24 cellular contexts compared by ENCODE assay signal in genomic region chr5:122263352-122264030, GRCh38. TPM values are rescaled to one million over a fixed set of nuclear protein-coding genes. Genes with fewer than 3 reads are reported as not detected.
DNase-seq lines count a peak whose midpoint lies in the region; ATAC-seq, FAIRE-seq and TF ChIP-seq lines count a peak whose summit lies in the region.
"Had no signal": no experiment of that assay in that cellular context is flagged by ENCODE, and none has a peak within 500 bp of the region (broad histone marks: within the 10 kb centered on the region; RNA-seq: fewer than 3 reads in every experiment).

No MANE protein-coding gene starts in this region.

- CTCF ChIA-PET in HEK293T (lab: Yijun Ruan, JAX), result no interaction called here

- no peaks in the 10 kb centered on the region for H3K36me3 ChIP-seq in ACC112 (ENCODE audit: insufficient read depth, low read length)
- H3K36me3 ChIP-seq in bronchial epithelial cell (ENCODE audit: control insufficient read depth, insufficient read depth, low read length), result no peaks in the 10 kb centered on the region
- no peaks in the 10 kb centered on the region for H3K36me3 ChIP-seq in mesenchymal stem cell (ENCODE audit: control insufficient read depth in 1 of 2, insufficient read depth in 2 of 2, low read depth in 1 of 2, low read length in 2 of 2)
- H3K36me3 ChIP-seq in breast epithelium, result no peaks in the 10 kb centered on the region
- H3K36me3 ChIP-seq: right atrium auricular region had no signal

- TF ChIP-seq CTCF in bronchial epithelial cell (IDR thresholded peaks at IDR 0.05; ENCODE audit: insufficient read depth, low read length, severe bottlenecking) (no peak), breast epithelium (IDR thresholded peaks at IDR 0.05) (no peak)

- no peak overlapping the region for H2BK120ac ChIP-seq in mesenchymal stem cell (ENCODE audit: low read depth, low read length)

- H4K91ac ChIP-seq in mesenchymal stem cell (ENCODE audit: low read length), result no peak overlapping the region

- H4K8ac ChIP-seq in mesenchymal stem cell (ENCODE audit: low read length), result no peak overlapping the region

- FAIRE-seq in bronchial epithelial cell (lab: Jason Lieb, UNC), result no peak
- FAIRE-seq: H54 had no signal

- H2AFZ ChIP-seq in ACC112 (ENCODE audit: low read length, unreplicated experiment) (no peak overlapping the region), mesenchymal stem cell (ENCODE audit: low read depth, low read length) (no peak overlapping the region)

- POLR2A ChIA-PET in HEK293T (lab: Yijun Ruan, JAX), result no interaction called here

- H3K27me3 ChIP-seq in ACC112 (ENCODE audit: insufficient read depth, low read length) (no peaks in the 10 kb centered on the region), bronchial epithelial cell (ENCODE audit: control insufficient read depth, insufficient read depth, low read length) (no peaks in the 10 kb centered on the region), mesenchymal stem cell (ENCODE audit: control insufficient read depth in 1 of 2, insufficient read depth in 1 of 2, low read length in 2 of 2) (no peaks in the 10 kb centered on the region), breast epithelium (no peaks in the 10 kb centered on the region)
- H3K27me3 ChIP-seq: right atrium auricular region had no signal

- no peak overlapping the region for H3K23ac ChIP-seq in mesenchymal stem cell (ENCODE audit: low read length in 2 of 2)

- H2BK5ac ChIP-seq in mesenchymal stem cell (ENCODE audit: low read depth, low read length, poor library complexity, severe bottlenecking), result no peak overlapping the region

- DNase-seq in LHCN-M2 (ENCODE audit: low read depth) (peak; percentile 12), bronchial epithelial cell (ENCODE audit: low read depth) (peak; percentile 13), mesenchymal stem cell (peak; percentile 55), breast epithelium (ENCODE audit: low spot score in 2 of 2) (no peak), HEK293T (ENCODE audit: extremely low spot score) (no peak)
- no peak for DNase-seq in activated effector memory CD4-positive, alpha-beta T cell treated with Interleukin-2 at 50 U/mL for 16 hours
- DNase-seq: activated naive CD8-positive, alpha-beta T cell treated with anti-CD3 and anti-CD28 coated beads for 36 hours; CD4-positive, CD25-positive, alpha-beta regulatory T cell; foreskin melanocyte; hippocampal formation; islet precursor cell; Karpas-422; NCI-H1092 treated with DMSO at 0.1 percent for 48 hours; NCI-H2081; NCI-H510A; occipital lobe; RPMI8226; stimulated activated CD8-positive, alpha-beta memory T cell treated with anti-CD3 and anti-CD28 coated beads, Interleukin-4, amount 100 ng/mL, for 48 hours; substantia nigra had no signal

- H3K27ac ChIP-seq in ACC112 (ENCODE audit: low read depth, low read length), result peak overlapping the region; percentile 53
- no peak overlapping the region for H3K27ac ChIP-seq in mesenchymal stem cell (ENCODE audit: low read length, poor library complexity, severe bottlenecking)
- no peak overlapping the region for H3K27ac ChIP-seq in breast epithelium
- H3K27ac ChIP-seq: right atrium auricular region had no signal

- no peak overlapping the region for H2AK5ac ChIP-seq in mesenchymal stem cell (ENCODE audit: low read length, severe bottlenecking)

- no peaks in the 10 kb centered on the region for H3K79me2 ChIP-seq in ACC112 (ENCODE audit: control insufficient read depth, insufficient read depth, low read length, unreplicated experiment)

- no peaks in the 10 kb centered on the region for H3K79me1 ChIP-seq in mesenchymal stem cell (replicated peaks; ENCODE audit: low read length, poor library complexity, severe bottlenecking)

- no peak for ATAC-seq in GM21619 (IDR thresholded peaks at IDR 0.05; ENCODE audit: unreplicated experiment)

- TF ChIP-seq POLR2A in breast epithelium (IDR thresholded peaks at IDR 0.05), result no peak

- H3K4me1 ChIP-seq in ACC112 (ENCODE audit: control insufficient read depth, insufficient read depth, low read length, unreplicated experiment) (peaks cover 37% of the 10 kb centered on the region), mesenchymal stem cell (ENCODE audit: control insufficient read depth, insufficient read depth, low read depth, low read length) (peaks cover 2% of the 10 kb centered on the region), breast epithelium (no peaks in the 10 kb centered on the region)
- H3K4me1 ChIP-seq: right atrium auricular region had no signal

- H3K4me2 ChIP-seq in mesenchymal stem cell (ENCODE audit: low read length, poor library complexity, severe bottlenecking), result no peak overlapping the region

- H3K4me3 ChIP-seq in ACC112 (ENCODE audit: low read depth, low read length) (peak overlapping the region; percentile 41; the same call in 1 of the 2 replicates), bronchial epithelial cell (ENCODE audit: low read depth, low read length) (no peak overlapping the region), mesenchymal stem cell (ENCODE audit: insufficient read depth in 1 of 2, low read depth in 1 of 2, low read length in 2 of 2) (peak overlapping the region in 1 of 2 experiments; percentile 11), breast epithelium (no peak overlapping the region)
- H3K4me3 ChIP-seq: right atrium auricular region had no signal

- intact Hi-C loops in breast epithelium (cut with DNase I; ENCODE audit: low total_unique reads), result no loop called here

- H3K4ac ChIP-seq in mesenchymal stem cell (ENCODE audit: low read depth in 1 of 2, low read length in 2 of 2), result no peak overlapping the region

- H3K9ac ChIP-seq in mesenchymal stem cell (ENCODE audit: low read length), result peak overlapping the region; percentile 58

- no peak overlapping the region for H3K14ac ChIP-seq in mesenchymal stem cell (ENCODE audit: low read length in 2 of 2)

- no peak overlapping the region for H2BK15ac ChIP-seq in mesenchymal stem cell (ENCODE audit: low read depth, poor library complexity, severe bottlenecking)

- no peak overlapping the region for H3K18ac ChIP-seq in mesenchymal stem cell (ENCODE audit: low read depth in 1 of 2, low read length in 2 of 2)

- H3K9me3 ChIP-seq in mesenchymal stem cell (ENCODE audit: control insufficient read depth, low read length) (no peaks in the 10 kb centered on the region), breast epithelium (no peaks in the 10 kb centered on the region)
- H3K9me3 ChIP-seq: right atrium auricular region had no signal

- H2BK12ac ChIP-seq in mesenchymal stem cell (ENCODE audit: low read length in 2 of 2), result no peak overlapping the region

TF ChIP-seq in HEK293T, 16 proteins besides CTCF, POLR2A, EP300 and RAD21:
- TF ChIP-seq SP1 (IDR thresholded peaks at IDR 0.05) (no peak), SUZ12 (IDR thresholded peaks at IDR 0.05) (no peak), HDGF (IDR thresholded peaks at IDR 0.05; ENCODE audit: borderline replicate concordance) (no peak), LEF1 (IDR thresholded peaks at IDR 0.05; ENCODE audit: borderline replicate concordance) (no peak), BHLHE40 (IDR thresholded peaks at IDR 0.05; ENCODE audit: borderline replicate concordance) (no peak), FOXK2 (IDR thresholded peaks at IDR 0.05) (no peak), ZNF384 (IDR thresholded peaks at IDR 0.05) (no peak), FOXA1 (IDR thresholded peaks at IDR 0.05) (no peak), FOXM1 (IDR thresholded peaks at IDR 0.05; ENCODE audit: borderline replicate concordance) (no peak), NFRKB (IDR thresholded peaks at IDR 0.05) (no peak), ELF4 (IDR thresholded peaks at IDR 0.05) (no peak), TARDBP (IDR thresholded peaks at IDR 0.05) (no peak), ARNT (IDR thresholded peaks at IDR 0.05) (no peak), L3MBTL2 (conservative IDR thresholded peaks at IDR 0.05) (no peak)
- TF ChIP-seq, protein P1, sequence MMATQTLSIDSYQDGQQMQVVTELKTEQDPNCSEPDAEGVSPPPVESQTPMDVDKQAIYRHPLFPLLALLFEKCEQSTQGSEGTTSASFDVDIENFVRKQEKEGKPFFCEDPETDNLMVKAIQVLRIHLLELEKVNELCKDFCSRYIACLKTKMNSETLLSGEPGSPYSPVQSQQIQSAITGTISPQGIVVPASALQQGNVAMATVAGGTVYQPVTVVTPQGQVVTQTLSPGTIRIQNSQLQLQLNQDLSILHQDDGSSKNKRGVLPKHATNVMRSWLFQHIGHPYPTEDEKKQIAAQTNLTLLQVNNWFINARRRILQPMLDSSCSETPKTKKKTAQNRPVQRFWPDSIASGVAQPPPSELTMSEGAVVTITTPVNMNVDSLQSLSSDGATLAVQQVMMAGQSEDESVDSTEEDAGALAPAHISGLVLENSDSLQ (IDR thresholded peaks at IDR 0.05), result no peak

RNA-seq across cellular contexts. Expression of gene SNCAIP, which starts 48.5 kb away (rescaled TPM):
- total RNA-seq in LHCN-M2 (2014; rRNA removed) (not detected in 2 replicates), bronchial epithelial cell (0.26 TPM in 1 of 2 replicates, not detected in the other), breast epithelium (10 to 100 TPM in 2 of 3 donors, 1 to 10 TPM in 1; 9.8 to 15.4 (median 10.9) TPM)
- not detected for polyA plus RNA-seq in LHCN-M2 (2012)
- polyA plus RNA-seq in mesenchymal stem cell (2013, experiment 1 of 2), result 1.5 TPM
- 1.8 TPM for polyA plus RNA-seq in mesenchymal stem cell (2013, experiment 2 of 2)
- total RNA-seq: activated naive CD8-positive, alpha-beta T cell treated with anti-CD3 and anti-CD28 coated beads for 36 hours; CD4-positive, CD25-positive, alpha-beta regulatory T cell; myocyte had no signal
- polyA plus RNA-seq: CD4-positive, CD25-positive, alpha-beta regulatory T cell had no signal

Comparison
In these comparisons a context has a peak if more than half of its experiments do, and no peak if none do; other contexts are left out.
1. DNase-seq: peak in LHCN-M2 (single experiment), bronchial epithelial cell (single experiment) and mesenchymal stem cell (single experiment); none in activated effector memory CD4-positive, alpha-beta T cell treated with Interleukin-2 at 50 U/mL for 16 hours (single experiment), breast epithelium (0 of 2) and HEK293T (single experiment).